In genomic region chr14:37263656-37264236, GRCh38 we compare ENCODE assay signal across 21 cellular contexts.
DNase-seq lines count a peak whose midpoint lies in the region; ATAC-seq, FAIRE-seq and TF ChIP-seq lines count a peak whose summit lies in the region.
"Had no signal": no experiment of that assay in that cellular context is flagged by ENCODE, and none has a peak within 500 bp of the region (broad histone marks: within the 10 kb centered on the region; RNA-seq: fewer than 3 reads in every experiment).

No MANE protein-coding gene starts in this region.

- no peaks in the 10 kb centered on the region for H3K36me3 Mint-ChIP-seq in neural progenitor cell

- H3K36me3 ChIP-seq in H1 (ENCODE audit: control insufficient read depth in 2 of 4, insufficient read depth in 4 of 4, low read length in 3 of 4), result no peaks in the 10 kb centered on the region
- no peaks in the 10 kb centered on the region for H3K36me3 ChIP-seq in neural progenitor cell
- H3K36me3 ChIP-seq: BLaER1 treated with 17β-estradiol and CSF1 and Interleukin-3, amounts not matched to agents 10 nM and 100 nM had no signal

- no peak overlapping the region for H2BK20ac ChIP-seq in H1 (ENCODE audit: low read length)

- no peak overlapping the region for H4K91ac ChIP-seq in H1 (replicated peaks; ENCODE audit: insufficient read length, low read length)

- H3K79me1 ChIP-seq in H1 (ENCODE audit: low read depth, low read length), result no peaks in the 10 kb centered on the region

- H3K4me2 ChIP-seq in H1 (ENCODE audit: insufficient read depth in 1 of 2, low read depth in 2 of 2, low read length in 2 of 2) (no peak overlapping the region), neural progenitor cell (peak overlapping the region; percentile 32)
- H3K4me2 ChIP-seq: BLaER1 treated with 17β-estradiol and CSF1 and Interleukin-3, amounts not matched to agents 10 nM and 100 nM had no signal

- H3K27me3 Mint-ChIP-seq in neural progenitor cell (ENCODE audit: insufficient read depth, low read depth), result no peaks in the 10 kb centered on the region
- H3K27me3 Mint-ChIP-seq: CD4-positive, alpha-beta T cell had no signal

- H3K14ac ChIP-seq in H1 (ENCODE audit: insufficient read length), result no peak overlapping the region

- H3K79me2 ChIP-seq in H1 (ENCODE audit: control insufficient read depth in 1 of 2, insufficient read depth in 2 of 2, low read length in 2 of 2), result no peaks in the 10 kb centered on the region
- no peaks in the 10 kb centered on the region for H3K79me2 ChIP-seq in neural progenitor cell (ENCODE audit: low read depth)

- no peak overlapping the region for H3K4me3 ChIP-seq in H1 (ENCODE audit: extremely low read depth in 1 of 4, insufficient read depth in 2 of 4, low read depth in 3 of 4, low read length in 4 of 4)
- no peak overlapping the region for H3K4me3 ChIP-seq in neural progenitor cell
- H3K4me3 ChIP-seq: BLaER1 treated with 17β-estradiol and CSF1 and Interleukin-3, amounts not matched to agents 10 nM and 100 nM; K562 had no signal

- H2BK120ac ChIP-seq in H1 (replicated peaks; ENCODE audit: low read depth, low read length), result no peak overlapping the region

- no peak overlapping the region for H3K23ac ChIP-seq in H1 (ENCODE audit: insufficient read length)

- H3K56ac ChIP-seq in H1 (replicated peaks; ENCODE audit: insufficient read length, low read depth, low read length), result no peak overlapping the region

- no peak overlapping the region for H3K9ac ChIP-seq in H1 (replicated peaks in 1 of 4; ENCODE audit: extremely low read depth in 1 of 4, low read depth in 3 of 4, low read length in 3 of 4)
- no peak overlapping the region for H3K9ac ChIP-seq in neural progenitor cell
- H3K9ac ChIP-seq: BLaER1 treated with 17β-estradiol and CSF1 and Interleukin-3, amounts not matched to agents 10 nM and 100 nM had no signal

- WGBS in H1 (ENCODE audit: extremely low coverage in 1 of 2, insufficient coverage in 1 of 2, insufficient read length in 1 of 2, insufficient replicate concordance in 2 of 2, low coverage in 1 of 2, low lambda C conversion rate in 2 of 2, missing lambda C conversion rate in 1 of 2), 2 experiments, result 83% methylated on average over 3 of the region's 3 CpGs; no CpG with 5 or more reads in 1 of the 2 experiments

- no peak overlapping the region for H3K4ac ChIP-seq in H1 (replicated peaks; ENCODE audit: insufficient read length, low read depth, low read length)

- H3F3A ChIP-seq in neural progenitor cell (ENCODE audit: low read depth), result peaks cover 8% of the 10 kb centered on the region

- FAIRE-seq in G401.6 (lab: Jason Lieb, UNC), result peak; percentile 46
- FAIRE-seq in H1 (lab: Jason Lieb, UNC), result peak; percentile 7
- FAIRE-seq: D721Med, GM18507, K562 had no signal

- H2AK5ac ChIP-seq in H1 (ENCODE audit: low read depth, low read length), result no peak overlapping the region

- no peak for TF ChIP-seq CTCF in H1 (IDR thresholded peaks at IDR 0.05; ENCODE audit: control extremely low read depth in 1 of 3, insufficient read depth in 1 of 3, low read depth in 1 of 3, low read length in 3 of 3)
- no peak for TF ChIP-seq CTCF in neural progenitor cell (IDR thresholded peaks at IDR 0.05)

- DNase-seq in H1 (ENCODE audit: low read depth in 1 of 2, low spot score in 2 of 2) (no peak), left lobe of liver (ENCODE audit: low spot score) (no peak), neural progenitor cell (ENCODE audit: low spot score) (no peak), ureter (ENCODE audit: low spot score) (no peak), NOMO-1 treated with DMSO at 0.1 percent for 48 hours (lab: John Stamatoyannopoulos, UW; ENCODE audit: unreplicated experiment) (no peak), SHP77 (lab: John Stamatoyannopoulos, UW) (no peak)
- DNase-seq: AML-193; CD4-positive, alpha-beta T cell; NCI-H1105 treated with DMSO at 0.1 percent for 48 hours; NCI-H146; NCI-H2029; NCI-H526 treated with DMSO at 0.1 percent for 48 hours; SHP77 treated with DMSO at 0.1 percent for 48 hours had no signal

- H2AFZ ChIP-seq in H1 (ENCODE audit: low read length) (no peak overlapping the region), neural progenitor cell (replicated peaks) (no peak overlapping the region)

- H3K4me1 ChIP-seq in H1 (replicated peaks in 1 of 4; ENCODE audit: control insufficient read depth in 3 of 4, insufficient read depth in 4 of 4, low read length in 3 of 4) (peaks cover 0 to 2% (median 0%) of the 10 kb centered on the region in 4 experiments; a peak in 1 of 7 replicates), neural progenitor cell (peaks cover 14% of the 10 kb centered on the region)

- H2BK12ac ChIP-seq in H1 (ENCODE audit: low read depth, low read length), result no peak overlapping the region

- H4K20me1 ChIP-seq in H1 (replicated peaks in 1 of 2; ENCODE audit: control insufficient read depth in 1 of 2, insufficient read depth in 2 of 2, low read length in 2 of 2) (peaks cover 0 to 1% of the 10 kb centered on the region in 2 experiments), neural progenitor cell (ENCODE audit: low read depth) (no peaks in the 10 kb centered on the region)
- H4K20me1 ChIP-seq: BLaER1 treated with 17β-estradiol and CSF1 and Interleukin-3, amounts not matched to agents 10 nM and 100 nM had no signal

- H2BK5ac ChIP-seq in H1 (ENCODE audit: low read depth, low read length), result no peak overlapping the region

- POLR2A ChIA-PET in H1 (lab: Charles Lee; ENCODE audit: partially characterized antibody), result no interaction called here

- H3K27me3 ChIP-seq in H1 (replicated peaks in 1 of 4; ENCODE audit: control insufficient read depth in 3 of 4, extremely low read depth in 1 of 4, insufficient read depth in 3 of 4, low read length in 3 of 4) (no peaks in the 10 kb centered on the region), neural progenitor cell (no peaks in the 10 kb centered on the region)
- H3K27me3 ChIP-seq: BLaER1 treated with 17β-estradiol and CSF1 and Interleukin-3, amounts not matched to agents 10 nM and 100 nM had no signal

- H3K9me3 Mint-ChIP-seq in neural progenitor cell, result no peaks in the 10 kb centered on the region
- H3K9me3 Mint-ChIP-seq: CD4-positive, alpha-beta T cell had no signal

- H3K23me2 ChIP-seq in H1 (ENCODE audit: low read depth, low read length), result no peaks in the 10 kb centered on the region

- no peak overlapping the region for H2BK15ac ChIP-seq in H1 (ENCODE audit: low read length)

- CTCF ChIA-PET in H1 (lab: Charles Lee; ENCODE audit: partially characterized antibody), result no interaction called here

- no peak for TF ChIP-seq EP300 in H1 (IDR thresholded peaks at IDR 0.05; ENCODE audit: borderline replicate concordance in 1 of 2, low read depth in 2 of 2, low read length in 2 of 2)

- no peak overlapping the region for H3K4me3 Mint-ChIP-seq in neural progenitor cell
- H3K4me3 Mint-ChIP-seq: CD4-positive, alpha-beta T cell had no signal

- no peak overlapping the region for H3K18ac ChIP-seq in H1 (ENCODE audit: extremely low read depth, low read length)

- no peak overlapping the region for H3K27ac Mint-ChIP-seq in neural progenitor cell
- H3K27ac Mint-ChIP-seq: CD4-positive, alpha-beta T cell had no signal

- H3K4me1 Mint-ChIP-seq in neural progenitor cell, result peaks cover 4% of the 10 kb centered on the region

- H3K9me3 ChIP-seq in H1 (ENCODE audit: insufficient read depth in 2 of 2, low read depth in 1 of 2, low read length in 1 of 2) (no peaks in the 10 kb centered on the region), neural progenitor cell (ENCODE audit: low read depth) (no peaks in the 10 kb centered on the region)
- H3K9me3 ChIP-seq: BLaER1 treated with 17β-estradiol and CSF1 and Interleukin-3, amounts not matched to agents 10 nM and 100 nM had no signal

- no peak overlapping the region for H3K27ac ChIP-seq in H1 (ENCODE audit: low read depth, low read length)
- no peak overlapping the region for H3K27ac ChIP-seq in neural progenitor cell
- H3K27ac ChIP-seq: BLaER1 treated with 17β-estradiol and CSF1 and Interleukin-3, amounts not matched to agents 10 nM and 100 nM; RWPE1 had no signal

- no peak for TF ChIP-seq RAD21 in H1 (IDR thresholded peaks at IDR 0.05 in 1 of 2, conservative IDR thresholded peaks at IDR 0.05 in 1 of 2; ENCODE audit: low read depth in 2 of 2, low read length in 2 of 2)

- peak; percentile 31 for ATAC-seq in left lobe of liver
- ATAC-seq: HCT116, K562, Panc1 had no signal

- no peak overlapping the region for H4K5ac ChIP-seq in H1 (ENCODE audit: insufficient read length, low read depth, low read length)

- no peak overlapping the region for H4K8ac ChIP-seq in H1 (ENCODE audit: extremely low read depth, insufficient read depth, low read length)

- TF ChIP-seq POLR2A in H1 (IDR thresholded peaks at IDR 0.05; ENCODE audit: control extremely low read depth in 1 of 2, low read depth in 2 of 2, low read length in 2 of 2), result no peak

TF ChIP-seq in H1, 55 proteins besides CTCF, POLR2A, EP300 and RAD21:
- TF ChIP-seq ASH2L (IDR thresholded peaks at IDR 0.05; ENCODE audit: low read length) (no peak), SP4 (IDR thresholded peaks at IDR 0.05; ENCODE audit: low read length) (no peak), NANOG (IDR thresholded peaks at IDR 0.05; ENCODE audit: insufficient read depth, low read depth, low read length, poor library complexity, severe bottlenecking) (no peak), ATF3 (IDR thresholded peaks at IDR 0.05; ENCODE audit: insufficient read depth, low read depth, low read length) (no peak), TCF12 (IDR thresholded peaks at IDR 0.05; ENCODE audit: low read depth, low read length) (no peak), JUN (IDR thresholded peaks at IDR 0.05; ENCODE audit: low read depth, low read length) (no peak), BCL11A (IDR thresholded peaks at IDR 0.05; ENCODE audit: low read depth in 2 of 2, low read length in 2 of 2) (no peak), ATF2 (IDR thresholded peaks at IDR 0.05; ENCODE audit: low read length) (no peak), YY1 (IDR thresholded peaks at IDR 0.05; ENCODE audit: low read depth, low read length) (no peak), SRF (IDR thresholded peaks at IDR 0.05; ENCODE audit: low read depth, low read length) (no peak), CTBP2 (IDR thresholded peaks at IDR 0.05; ENCODE audit: borderline replicate concordance, insufficient read depth, insufficient read length, low read length) (no peak)
TF ChIP-seq in H1: peak in this region for 0.
